Comparison of ENCODE assay signal across 7 cellular contexts in genomic region chr5:181221792-181222629, GRCh38. TPM values are rescaled to one million over a fixed set of nuclear protein-coding genes. Genes with fewer than 3 reads are reported as not detected.
DNase-seq lines count a peak whose midpoint lies in the region; ATAC-seq lines count a peak whose summit lies in the region.

No MANE protein-coding gene starts in this region.

- peak overlapping the region; percentile 97 for H3K4me3 Mint-ChIP-seq in memory B cell

- H3K4me1 Mint-ChIP-seq in memory B cell, result peaks cover 35% of the 10 kb centered on the region

- peak overlapping the region; percentile 96 for H3K27ac Mint-ChIP-seq in memory B cell

- H3K9me3 Mint-ChIP-seq in memory B cell, result no peaks in the 10 kb centered on the region

- H3K27me3 Mint-ChIP-seq in memory B cell, result no peaks in the 10 kb centered on the region

- peak; percentile 24 for ATAC-seq in GM19025 (IDR thresholded peaks at IDR 0.05; ENCODE audit: low read depth, unreplicated experiment)
- ATAC-seq in HG03432 (IDR thresholded peaks at IDR 0.05; ENCODE audit: unreplicated experiment), result peak; percentile 35
- ATAC-seq in memory B cell (ENCODE audit: low read depth), result peak; percentile 25

- peaks cover 1% of the 10 kb centered on the region for H3K36me3 Mint-ChIP-seq in memory B cell

- peak; percentile 97 for DNase-seq in activated CD4-positive, alpha-beta T cell treated with anti-CD3 and anti-CD28 coated beads for 1 hour
- DNase-seq in dermis microvascular lymphatic vessel endothelial cell (ENCODE audit: low read depth in 2 of 2), result peak; percentile 87 to 93
- DNase-seq in memory B cell (ENCODE audit: low spot score in 2 of 2), result peak; percentile 99 to 100
- peak; percentile 91 for DNase-seq in stimulated activated CD8-positive, alpha-beta memory T cell treated with anti-CD3 and anti-CD28 coated beads, Interleukin-12 subunit alpha, Interleukin-12 subunit beta, amount 100 ng/mL, for 4 hours (ENCODE audit: low read depth)
- DNase-seq in NCI-H1694 treated with DMSO at 0.1 percent for 48 hours (lab: John Stamatoyannopoulos, UW), result no peak

RNA-seq across cellular contexts. Expression of gene TRIM41, which starts 1.1 kb away (rescaled TPM):
- 8.2 and 9.1 TPM in 2 replicates for total RNA-seq in dermis microvascular lymphatic vessel endothelial cell

RNA-seq across cellular contexts. Expression of gene TRIM7, which starts 17.0 kb away (rescaled TPM):
- 2.1 and 7.6 TPM in 2 replicates for total RNA-seq in dermis microvascular lymphatic vessel endothelial cell

RNA-seq across cellular contexts. Expression of gene RACK1, which starts 21.7 kb away (rescaled TPM):
- 4,943 and 6,849 TPM in 2 replicates for total RNA-seq in dermis microvascular lymphatic vessel endothelial cell

RNA-seq across cellular contexts. Expression of gene TRIM52, which starts 38.9 kb away (rescaled TPM):
- 3.3 and 5.8 TPM in 2 replicates for total RNA-seq in dermis microvascular lymphatic vessel endothelial cell
